Comparison of ENCODE assay signal across 8 cellular contexts in the genomic region with DNA sequence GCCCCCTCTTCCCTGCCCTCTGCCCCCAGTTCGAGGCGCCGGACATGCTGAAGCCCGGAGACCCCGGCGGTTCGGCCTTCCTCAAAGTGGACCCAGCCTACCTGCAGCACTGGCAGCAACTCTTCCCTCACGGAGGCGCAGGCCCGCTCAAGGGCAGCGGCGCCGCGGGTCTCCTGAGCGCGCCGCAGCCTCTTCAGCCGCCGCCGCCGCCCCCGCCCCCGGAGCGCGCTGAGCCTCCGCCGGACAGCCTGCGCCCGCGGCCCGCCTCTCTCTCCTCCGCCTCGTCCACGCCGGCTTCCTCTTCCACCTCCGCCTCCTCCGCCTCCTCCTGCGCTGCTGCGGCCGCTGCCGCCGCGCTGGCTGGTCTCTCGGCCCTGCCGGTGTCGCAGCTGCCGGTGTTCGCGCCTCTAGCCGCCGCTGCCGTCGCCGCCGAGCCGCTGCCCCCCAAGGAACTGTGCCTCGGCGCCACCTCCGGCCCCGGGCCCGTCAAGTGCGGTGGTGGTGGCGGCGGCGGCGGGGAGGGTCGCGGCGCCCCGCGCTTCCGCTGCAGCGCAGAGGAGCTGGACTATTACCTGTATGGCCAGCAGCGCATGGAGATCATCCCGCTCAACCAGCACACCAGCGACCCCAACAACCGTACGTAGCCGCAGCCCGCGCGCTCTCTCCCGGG. TPM values are rescaled to one million over a fixed set of nuclear protein-coding genes. Genes with fewer than 3 reads are reported as not detected.
A peak's percentile ranks its signal among the peaks of the same experiment; 100 is the strongest.
DNase-seq lines count a peak whose midpoint lies in the region; TF ChIP-seq lines count a peak whose summit lies in the region.

No MANE protein-coding gene starts in this region.

- DNase-seq in activated CD4-positive, alpha-beta memory T cell treated with anti-CD3 and anti-CD28 coated beads, Interleukin-2, amount 10 ng/mL, durations not matched to agents 7 days and 5 days, result no peak
- DNase-seq in activated CD4-positive, alpha-beta memory T cell treated with anti-CD3 and anti-CD28 coated beads for 36 hours, result no peak
- peak; percentile 12 for DNase-seq in RPMI8226
- peak; percentile 45 for DNase-seq in glomerular visceral epithelial cell (ENCODE audit: extremely low spot score)
- no peak for DNase-seq in retinal pigment epithelial cell (ENCODE audit: low read depth)
- DNase-seq in activated CD4-positive, CD25-positive, alpha-beta regulatory T cell treated with anti-CD3 and anti-CD28 coated beads, Interleukin-2, amount 50 U/mL, for 72 hours, result no peak
- DNase-seq in stimulated activated CD4-positive, alpha-beta T cell treated with anti-CD3 and anti-CD28 coated beads, Interleukin-4, amount 100 ng/mL, for 1 hour, result no peak
- DNase-seq in NAMALWA (ENCODE audit: low spot score), result no peak

- intact Hi-C loops in activated CD4-positive, alpha-beta memory T cell treated with anti-CD3 and anti-CD28 coated beads for 36 hours (cut with micrococcal nuclease), result loop anchor here (5.0 to 10.0 kb wide), 2 partner anchors 53 to 525 kb away; a partner anchor contains a TSS

- H3K9me3 Mint-ChIP-seq in activated CD4-positive, alpha-beta memory T cell treated with anti-CD3 and anti-CD28 coated beads, Interleukin-2, amount 10 ng/mL, durations not matched to agents 7 days and 5 days, result no peaks in the 10 kb centered on the region
- no peaks in the 10 kb centered on the region for H3K9me3 Mint-ChIP-seq in activated CD4-positive, alpha-beta memory T cell treated with anti-CD3 and anti-CD28 coated beads for 36 hours

- CTCF ChIA-PET in activated CD4-positive, alpha-beta memory T cell treated with anti-CD3 and anti-CD28 coated beads, Interleukin-2, amount 10 ng/mL, durations not matched to agents 7 days and 5 days (lab: Charles Lee), result no interaction called here
- CTCF ChIA-PET in activated CD4-positive, alpha-beta memory T cell treated with anti-CD3 and anti-CD28 coated beads for 36 hours (lab: Charles Lee), result no interaction called here

- POLR2A ChIA-PET in activated CD4-positive, alpha-beta memory T cell treated with anti-CD3 and anti-CD28 coated beads, Interleukin-2, amount 10 ng/mL, durations not matched to agents 7 days and 5 days (lab: Charles Lee), result no interaction called here
- POLR2A ChIA-PET in activated CD4-positive, alpha-beta memory T cell treated with anti-CD3 and anti-CD28 coated beads for 36 hours (lab: Charles Lee), result no interaction called here

- peak overlapping the region; percentile 37 for H3K4me3 ChIP-seq in retinal pigment epithelial cell (ENCODE audit: low read length)

- H3K27me3 Mint-ChIP-seq in activated CD4-positive, alpha-beta memory T cell treated with anti-CD3 and anti-CD28 coated beads, Interleukin-2, amount 10 ng/mL, durations not matched to agents 7 days and 5 days, result peaks cover 79% of the 10 kb centered on the region
- peaks cover 72% of the 10 kb centered on the region for H3K27me3 Mint-ChIP-seq in activated CD4-positive, alpha-beta memory T cell treated with anti-CD3 and anti-CD28 coated beads for 36 hours

- peaks cover 3% of the 10 kb centered on the region for H3K36me3 Mint-ChIP-seq in activated CD4-positive, alpha-beta memory T cell treated with anti-CD3 and anti-CD28 coated beads, Interleukin-2, amount 10 ng/mL, durations not matched to agents 7 days and 5 days (ENCODE audit: low read depth)
- H3K36me3 Mint-ChIP-seq in activated CD4-positive, alpha-beta memory T cell treated with anti-CD3 and anti-CD28 coated beads for 36 hours, result no peaks in the 10 kb centered on the region

- no peak for TF ChIP-seq CTCF in retinal pigment epithelial cell (conservative IDR thresholded peaks at IDR 0.05; ENCODE audit: low read depth, low read length)

- no peak overlapping the region for H3K27ac Mint-ChIP-seq in activated CD4-positive, alpha-beta memory T cell treated with anti-CD3 and anti-CD28 coated beads, Interleukin-2, amount 10 ng/mL, durations not matched to agents 7 days and 5 days
- H3K27ac Mint-ChIP-seq in activated CD4-positive, alpha-beta memory T cell treated with anti-CD3 and anti-CD28 coated beads for 36 hours, result no peak overlapping the region

- H3K4me3 Mint-ChIP-seq in activated CD4-positive, alpha-beta memory T cell treated with anti-CD3 and anti-CD28 coated beads, Interleukin-2, amount 10 ng/mL, durations not matched to agents 7 days and 5 days, result peak overlapping the region; percentile 30
- H3K4me3 Mint-ChIP-seq in activated CD4-positive, alpha-beta memory T cell treated with anti-CD3 and anti-CD28 coated beads for 36 hours, result no peak overlapping the region

- H3K4me1 Mint-ChIP-seq in activated CD4-positive, alpha-beta memory T cell treated with anti-CD3 and anti-CD28 coated beads, Interleukin-2, amount 10 ng/mL, durations not matched to agents 7 days and 5 days, result peaks cover 17% of the 10 kb centered on the region
- peaks cover 31% of the 10 kb centered on the region for H3K4me1 Mint-ChIP-seq in activated CD4-positive, alpha-beta memory T cell treated with anti-CD3 and anti-CD28 coated beads for 36 hours (ENCODE audit: low read depth)

RNA-seq across cellular contexts. Expression of a gene that starts 1.1 kb away (rescaled TPM):
- total RNA-seq in activated CD4-positive, alpha-beta memory T cell treated with anti-CD3 and anti-CD28 coated beads, Interleukin-2, amount 10 ng/mL, durations not matched to agents 7 days and 5 days, result not detected
- total RNA-seq in activated CD4-positive, alpha-beta memory T cell treated with anti-CD3 and anti-CD28 coated beads for 36 hours, result not detected

RNA-seq across cellular contexts. Expression of a gene that starts 53.6 kb away (rescaled TPM):
- not detected for total RNA-seq in activated CD4-positive, alpha-beta memory T cell treated with anti-CD3 and anti-CD28 coated beads, Interleukin-2, amount 10 ng/mL, durations not matched to agents 7 days and 5 days
- not detected for total RNA-seq in activated CD4-positive, alpha-beta memory T cell treated with anti-CD3 and anti-CD28 coated beads for 36 hours

Comparison
In these comparisons a context has a peak if more than half of its experiments do, and no peak if none do; other contexts are left out.
1. DNase-seq: peak in RPMI8226 (single experiment) and glomerular visceral epithelial cell (single experiment); none in activated CD4-positive, alpha-beta memory T cell treated with anti-CD3 and anti-CD28 coated beads, Interleukin-2, amount 10 ng/mL, durations not matched to agents 7 days and 5 days (single experiment), activated CD4-positive, alpha-beta memory T cell treated with anti-CD3 and anti-CD28 coated beads for 36 hours (single experiment), retinal pigment epithelial cell (single experiment), activated CD4-positive, CD25-positive, alpha-beta regulatory T cell treated with anti-CD3 and anti-CD28 coated beads, Interleukin-2, amount 50 U/mL, for 72 hours (single experiment), stimulated activated CD4-positive, alpha-beta T cell treated with anti-CD3 and anti-CD28 coated beads, Interleukin-4, amount 100 ng/mL, for 1 hour (single experiment) and NAMALWA (single experiment).